ENCODE assay signal across 14 cellular contexts in the genomic region with DNA sequence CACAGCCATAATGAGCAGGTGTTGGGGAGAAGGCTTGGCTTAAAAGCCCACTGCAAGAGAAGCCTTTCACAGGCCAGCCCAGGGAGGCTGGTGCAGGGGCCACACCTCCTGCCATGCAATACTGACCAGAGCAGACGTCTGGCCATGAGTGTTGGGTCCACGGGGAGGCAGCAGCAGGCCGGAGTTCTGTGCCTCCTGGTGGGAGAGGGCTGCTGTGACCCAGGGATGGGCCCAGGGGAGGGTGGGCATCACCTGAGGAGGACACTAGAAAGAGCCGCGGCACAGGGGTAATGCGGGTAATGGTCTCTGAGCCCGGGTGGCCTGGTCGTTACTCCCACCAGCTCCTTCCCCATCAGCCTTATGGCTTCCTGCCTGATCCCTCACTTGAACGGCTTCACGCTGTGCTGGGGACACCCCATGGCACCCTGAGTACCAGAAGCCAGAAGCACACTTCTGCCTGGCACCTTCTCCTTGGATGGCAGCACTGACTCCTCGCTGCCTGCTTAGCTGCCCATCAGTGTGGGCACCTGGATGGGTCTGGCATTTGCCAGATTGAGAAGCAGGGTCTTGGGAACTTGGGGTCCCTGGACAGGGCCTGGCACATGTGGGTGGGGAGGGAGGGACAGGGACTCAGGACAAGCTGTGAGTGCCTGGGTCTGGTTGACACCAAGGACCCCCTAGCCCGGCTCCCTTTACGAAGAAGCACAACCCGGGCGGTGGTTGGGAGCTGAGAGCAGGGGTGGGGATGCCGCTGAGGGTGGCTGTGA.
DNase-seq lines count a peak whose midpoint lies in the region; ATAC-seq and TF ChIP-seq lines count a peak whose summit lies in the region.
"Had no signal": no experiment of that assay in that cellular context is flagged by ENCODE, and none has a peak within 500 bp of the region (broad histone marks: within the 10 kb centered on the region; RNA-seq: fewer than 3 reads in every experiment).

No MANE protein-coding gene starts in this region.

- WGBS in esophagus squamous epithelium, 2 donors, result 69 to 87% methylated on average over 5 to 15 of the region's 16 CpGs
- 70 to 79% methylated on average over 7 to 15 of the region's 16 CpGs for WGBS in upper lobe of left lung, 2 donors

- intact Hi-C loops in esophagus squamous epithelium (cut with DNase I), result no loop called here
- intact Hi-C loops in naive thymus-derived CD4-positive, alpha-beta T cell (cut with micrococcal nuclease), result no loop called here

- H3K27me3 Mint-ChIP-seq in naive thymus-derived CD4-positive, alpha-beta T cell, result no peaks in the 10 kb centered on the region
- H3K27me3 Mint-ChIP-seq: central memory CD8-positive, alpha-beta T cell; progenitor cell of endocrine pancreas had no signal

- no peak for TF ChIP-seq EP300 in upper lobe of left lung (IDR thresholded peaks at IDR 0.05)

- peak overlapping the region; percentile 22 to 81 (median 60) for H3K27ac ChIP-seq in esophagus squamous epithelium
- H3K27ac ChIP-seq in naive thymus-derived CD4-positive, alpha-beta T cell (ENCODE audit: low read depth, low read length), result no peak overlapping the region
- peak overlapping the region; percentile 64 to 91 (median 78) for H3K27ac ChIP-seq in upper lobe of left lung

- peaks cover 4 to 17% (median 14%) of the 10 kb centered on the region in 7 donors for H3K4me1 Mint-ChIP-seq in naive thymus-derived CD4-positive, alpha-beta T cell
- H3K4me1 Mint-ChIP-seq: central memory CD8-positive, alpha-beta T cell had no signal

- H3K4me1 ChIP-seq in esophagus squamous epithelium, result peaks cover 3 to 85% (median 17%) of the 10 kb centered on the region in 3 donors
- no peaks in the 10 kb centered on the region for H3K4me1 ChIP-seq in naive thymus-derived CD4-positive, alpha-beta T cell (ENCODE audit: control insufficient read depth in 2 of 2, insufficient read depth in 2 of 2, low read length in 2 of 2)
- H3K4me1 ChIP-seq in upper lobe of left lung, result peaks cover 58 to 81% (median 79%) of the 10 kb centered on the region in 4 donors

- H3K9me3 ChIP-seq in esophagus squamous epithelium (no peaks in the 10 kb centered on the region), upper lobe of left lung (no peaks in the 10 kb centered on the region)
- no peaks in the 10 kb centered on the region for H3K9me3 ChIP-seq in naive thymus-derived CD4-positive, alpha-beta T cell (ENCODE audit: control insufficient read depth in 2 of 3, low read length in 3 of 3)

- POLR2A ChIA-PET in naive thymus-derived CD4-positive, alpha-beta T cell (lab: Charles Lee), result interaction anchor here (0.6 to 1.1 kb wide), 2 partner anchors 43 to 1149 kb away, joined by 3 to 5 read pairs; no protein-coding TSS in a partner anchor

- H3K4me3 Mint-ChIP-seq in naive thymus-derived CD4-positive, alpha-beta T cell, result no peak overlapping the region
- H3K4me3 Mint-ChIP-seq: activated T-cell treated with anti-CD3 and anti-CD28 coated beads, Interleukin-2, amount 50 U/mL, for 72 hours; central memory CD8-positive, alpha-beta T cell; WTC11 had no signal

- DNase-seq in activated naive CD4-positive, alpha-beta T cell treated with anti-CD3 and anti-CD28 coated beads, Interleukin-2, amount 50 U/mL, for 72 hours (ENCODE audit: low spot score in 2 of 2), result no peak
- no peak for DNase-seq in activated naive CD4-positive, alpha-beta T cell treated with anti-CD3 and anti-CD28 coated beads, Interleukin-2, amount 50 U/mL, for 16 hours
- no peak for DNase-seq in esophagus squamous epithelium (lab: John Stamatoyannopoulos, UW)
- DNase-seq in naive thymus-derived CD4-positive, alpha-beta T cell, result no peak
- peak in 1 of 2 donors; percentile 20 for DNase-seq in upper lobe of left lung
- no peak for DNase-seq in GM03348 (ENCODE audit: low spot score)
- DNase-seq in NCI-H146 treated with DMSO at 0.1 percent for 48 hours (lab: John Stamatoyannopoulos, UW; ENCODE audit: unreplicated experiment), result no peak
- no peak for DNase-seq in activated effector memory CD4-positive, alpha-beta T cell treated with anti-CD3 and anti-CD28 coated beads, Interleukin-2, amount 50 U/mL, for 16 hours
- DNase-seq: activated T-cell treated with anti-CD3 and anti-CD28 coated beads, Interleukin-2, amount 50 U/mL, for 72 hours; NCI-H524 treated with DMSO at 0.1 percent for 48 hours; SHP77 had no signal

- H3K36me3 ChIP-seq in esophagus squamous epithelium (no peaks in the 10 kb centered on the region), upper lobe of left lung (peaks cover 0 to 3% (median 2%) of the 10 kb centered on the region in 4 donors)
- peaks cover 0 to 72% (median 0%) of the 10 kb centered on the region in 3 experiments for H3K36me3 ChIP-seq in naive thymus-derived CD4-positive, alpha-beta T cell (ENCODE audit: control insufficient read depth in 2 of 3, insufficient read depth in 3 of 3, low read length in 3 of 3)

- H3K9me3 Mint-ChIP-seq in activated naive CD4-positive, alpha-beta T cell treated with anti-CD3 and anti-CD28 coated beads, Interleukin-2, amount 50 U/mL, for 72 hours, result no peaks in the 10 kb centered on the region
- no peaks in the 10 kb centered on the region for H3K9me3 Mint-ChIP-seq in naive thymus-derived CD4-positive, alpha-beta T cell
- H3K9me3 Mint-ChIP-seq: activated T-cell treated with anti-CD3 and anti-CD28 coated beads, Interleukin-2, amount 50 U/mL, for 72 hours; central memory CD8-positive, alpha-beta T cell; WTC11 had no signal

- H3K4me3 ChIP-seq in esophagus squamous epithelium (no peak overlapping the region), upper lobe of left lung (no peak overlapping the region)
- H3K4me3 ChIP-seq in naive thymus-derived CD4-positive, alpha-beta T cell (ENCODE audit: low read length), result no peak overlapping the region

- TF ChIP-seq POLR2A in esophagus squamous epithelium (IDR thresholded peaks at IDR 0.05), result no peak
- TF ChIP-seq POLR2A in upper lobe of left lung (IDR thresholded peaks at IDR 0.05), result no peak

- no peak for ATAC-seq in activated naive CD4-positive, alpha-beta T cell treated with anti-CD3 and anti-CD28 coated beads, Interleukin-2, amount 50 U/mL, for 72 hours
- no peak for ATAC-seq in naive thymus-derived CD4-positive, alpha-beta T cell
- no peak for ATAC-seq in upper lobe of left lung (ENCODE audit: low FRiP score in 2 of 2)
- ATAC-seq: activated T-cell treated with anti-CD3 and anti-CD28 coated beads, Interleukin-2, amount 50 U/mL, for 72 hours; WTC11 had no signal

- TF ChIP-seq CTCF in esophagus squamous epithelium (IDR thresholded peaks at IDR 0.05) (no peak), upper lobe of left lung (IDR thresholded peaks at IDR 0.05) (no peak)

- CTCF ChIA-PET in naive thymus-derived CD4-positive, alpha-beta T cell (lab: Charles Lee), result no interaction called here

- H3K27me3 ChIP-seq in esophagus squamous epithelium, result no peaks in the 10 kb centered on the region
- no peaks in the 10 kb centered on the region for H3K27me3 ChIP-seq in naive thymus-derived CD4-positive, alpha-beta T cell (ENCODE audit: control insufficient read depth in 2 of 2, insufficient read depth in 2 of 2, low read length in 2 of 2)
- H3K27me3 ChIP-seq in upper lobe of left lung, result no peaks in the 10 kb centered on the region

- H3K36me3 Mint-ChIP-seq in activated naive CD4-positive, alpha-beta T cell treated with anti-CD3 and anti-CD28 coated beads, Interleukin-2, amount 50 U/mL, for 72 hours, result no peaks in the 10 kb centered on the region
- H3K36me3 Mint-ChIP-seq in naive thymus-derived CD4-positive, alpha-beta T cell, result peaks cover 0 to 6% (median 0%) of the 10 kb centered on the region in 5 donors
- H3K36me3 Mint-ChIP-seq: WTC11 had no signal

- peak overlapping the region; percentile 44 to 46 for H3K27ac Mint-ChIP-seq in activated naive CD4-positive, alpha-beta T cell treated with anti-CD3 and anti-CD28 coated beads, Interleukin-2, amount 50 U/mL, for 72 hours
- H3K27ac Mint-ChIP-seq in naive thymus-derived CD4-positive, alpha-beta T cell, result peak overlapping the region in 5 of 9 donors; percentile 28 to 77 (median 60)
- H3K27ac Mint-ChIP-seq: activated T-cell treated with anti-CD3 and anti-CD28 coated beads, Interleukin-2, amount 50 U/mL, for 72 hours; WTC11 had no signal
